14 cellular contexts compared by ENCODE assay signal in genomic region chr6:130778946-130779657, GRCh38. TPM values are rescaled to one million over a fixed set of nuclear protein-coding genes. Genes with fewer than 3 reads are reported as not detected.
DNase-seq lines count a peak whose midpoint lies in the region; ATAC-seq, FAIRE-seq and TF ChIP-seq lines count a peak whose summit lies in the region.
"Had no signal": no experiment of that assay in that cellular context is flagged by ENCODE, and none has a peak within 500 bp of the region (broad histone marks: within the 10 kb centered on the region; RNA-seq: fewer than 3 reads in every experiment).

No MANE protein-coding gene starts in this region.

- ATAC-seq in left lung (peak; percentile 47), HG02759 (IDR thresholded peaks at IDR 0.05; ENCODE audit: unreplicated experiment) (no peak)
- ATAC-seq: effector memory CD8-positive, alpha-beta T cell; WTC11 had no signal

- H3K27ac ChIP-seq in astrocyte (ENCODE audit: low read depth, low read length) = no peak overlapping the region
- no peak overlapping the region for H3K27ac ChIP-seq in left lung
- no peak overlapping the region for H3K27ac ChIP-seq in MM.1S (ENCODE audit: low read length)

- H3K36me3 Mint-ChIP-seq in astrocyte (ENCODE audit: low read depth, unreplicated experiment) (peaks cover 6% of the 10 kb centered on the region), immature natural killer cell (no peaks in the 10 kb centered on the region)
- H3K36me3 Mint-ChIP-seq: WTC11 had no signal

- peak; percentile 52 for FAIRE-seq in astrocyte (lab: Jason Lieb, UNC)

- intact Hi-C loops in left lung (cut with DNase I) = no loop called here

- H2AFZ ChIP-seq in astrocyte (ENCODE audit: low read depth, low read length) = no peak overlapping the region
- no peak overlapping the region for H2AFZ ChIP-seq in MM.1S (ENCODE audit: low read length)

- H3F3A ChIP-seq in MM.1S (ENCODE audit: insufficient read depth, low read length) = peaks cover 14% of the 10 kb centered on the region

- peaks cover 5% of the 10 kb centered on the region for H3K9me3 ChIP-seq in astrocyte (ENCODE audit: insufficient read depth, low read depth, low read length)
- H3K9me3 ChIP-seq in left lung = no peaks in the 10 kb centered on the region
- no peaks in the 10 kb centered on the region for H3K9me3 ChIP-seq in MM.1S (replicated peaks; ENCODE audit: insufficient read depth, low read length)

- H3K9me3 Mint-ChIP-seq in astrocyte (ENCODE audit: unreplicated experiment) = peaks cover 17% of the 10 kb centered on the region
- H3K9me3 Mint-ChIP-seq in immature natural killer cell = no peaks in the 10 kb centered on the region
- H3K9me3 Mint-ChIP-seq: effector memory CD8-positive, alpha-beta T cell had no signal

- H3K36me3 ChIP-seq in astrocyte (ENCODE audit: insufficient read depth, low read length) (no peaks in the 10 kb centered on the region), left lung (no peaks in the 10 kb centered on the region), MM.1S (replicated peaks; ENCODE audit: insufficient read depth, low read length) (no peaks in the 10 kb centered on the region)

- H3K27me3 ChIP-seq in astrocyte (ENCODE audit: insufficient read depth, low read length) (no peaks in the 10 kb centered on the region), left lung (no peaks in the 10 kb centered on the region), MM.1S (replicated peaks; ENCODE audit: insufficient read depth, low read length) (peaks cover 13% of the 10 kb centered on the region)

- H3K4me3 Mint-ChIP-seq in astrocyte (ENCODE audit: unreplicated experiment) (no peak overlapping the region), immature natural killer cell (peak overlapping the region in 2 of 5 donors; percentile 38 to 52)
- H3K4me3 Mint-ChIP-seq: effector memory CD8-positive, alpha-beta T cell; WTC11 had no signal

- DNase-seq in AG09319 (ENCODE audit: extremely low read depth, low read depth) (peak; percentile 54), HFF-Myc (ENCODE audit: extremely low read depth, low read depth) (peak; percentile 53), astrocyte (ENCODE audit: low read depth) (peak; percentile 78), left lung (no peak), activated gamma-delta T cell (lab: John Stamatoyannopoulos, UW) (no peak), MM.1S (no peak), immature natural killer cell (no peak)
- DNase-seq: activated gamma-delta T cell treated with Interleukin-2 at 50 U/mL for 16 hours; DMS153; effector memory CD8-positive, alpha-beta T cell; GOT3; NCI-H187 treated with DMSO at 0.1 percent for 48 hours had no signal

- H3K4me1 ChIP-seq in astrocyte (ENCODE audit: insufficient read depth, low read length) = peaks cover 7% of the 10 kb centered on the region
- peaks cover 0 to 3% of the 10 kb centered on the region in 2 donors for H3K4me1 ChIP-seq in left lung
- peaks cover 19% of the 10 kb centered on the region for H3K4me1 ChIP-seq in MM.1S (ENCODE audit: low read length)

- H3K4me3 ChIP-seq in HFF-Myc (replicated peaks; ENCODE audit: low read depth, low read length) (no peak overlapping the region), astrocyte (ENCODE audit: insufficient read depth, low read depth, low read length) (no peak overlapping the region), left lung (no peak overlapping the region), MM.1S (ENCODE audit: low read length) (no peak overlapping the region)

- H4K20me1 ChIP-seq in astrocyte (ENCODE audit: insufficient read depth, low read length) = no peaks in the 10 kb centered on the region
- no peaks in the 10 kb centered on the region for H4K20me1 ChIP-seq in MM.1S (ENCODE audit: insufficient read depth, low read length)

- TF ChIP-seq CTCF in AG09319 (IDR thresholded peaks at IDR 0.05; ENCODE audit: low read depth, low read length) (no peak), HFF-Myc (IDR thresholded peaks at IDR 0.05; ENCODE audit: low read depth, low read length, missing control alignments) (no peak), astrocyte (IDR thresholded peaks at IDR 0.05; ENCODE audit: insufficient read depth, low read depth, low read length) (no peak), left lung (IDR thresholded peaks at IDR 0.05) (no peak), MM.1S (IDR thresholded peaks at IDR 0.05; ENCODE audit: low read length) (no peak)

- H3K27me3 Mint-ChIP-seq in astrocyte (ENCODE audit: low read depth, unreplicated experiment) (no peaks in the 10 kb centered on the region), immature natural killer cell (ENCODE audit: low read depth in 3 of 3) (no peaks in the 10 kb centered on the region)
- H3K27me3 Mint-ChIP-seq: effector memory CD8-positive, alpha-beta T cell had no signal

- H3K79me2 ChIP-seq in astrocyte (ENCODE audit: insufficient read depth, low read length) (no peaks in the 10 kb centered on the region), MM.1S (ENCODE audit: low read length) (no peaks in the 10 kb centered on the region)

- H3K27ac Mint-ChIP-seq in astrocyte (ENCODE audit: unreplicated experiment) (peak overlapping the region; percentile 79), immature natural killer cell (peak overlapping the region in 1 of 6 donors; percentile 41)
- H3K27ac Mint-ChIP-seq: effector memory CD8-positive, alpha-beta T cell; WTC11 had no signal

- H3K4me1 Mint-ChIP-seq in astrocyte (ENCODE audit: low read depth, unreplicated experiment) = peaks cover 40% of the 10 kb centered on the region
- H3K4me1 Mint-ChIP-seq in immature natural killer cell = peaks cover 63 to 64% of the 10 kb centered on the region in 2 donors
- H3K4me1 Mint-ChIP-seq: WTC11 had no signal

- H3K9me2 ChIP-seq in MM.1S (replicated peaks; ENCODE audit: insufficient read depth, low read length) = no peaks in the 10 kb centered on the region

- H3K9ac ChIP-seq in astrocyte (ENCODE audit: low read length) = no peak overlapping the region
- no peak overlapping the region for H3K9ac ChIP-seq in MM.1S (ENCODE audit: low read length)

- H3K4me2 ChIP-seq in astrocyte (ENCODE audit: low read length) (peak overlapping the region; percentile 35), MM.1S (ENCODE audit: low read depth, low read length) (no peak overlapping the region)

RNA-seq across cellular contexts. Expression of gene SMLR1, which starts 48.1 kb away (rescaled TPM):
- total RNA-seq in astrocyte (not detected in 2 replicates), left lung (not detected)
- polyA plus RNA-seq in immature natural killer cell = not detected
- total RNA-seq: WTC11 had no signal

Comparison
In these comparisons a context has a peak if more than half of its experiments do, and no peak if none do; other contexts are left out.
1. DNase-seq: peak in AG09319 (single experiment), HFF-Myc (single experiment) and astrocyte (single experiment); none in left lung (0 of 2), activated gamma-delta T cell (single experiment), MM.1S (single experiment) and immature natural killer cell (0 of 3).